In genomic region chr16:47110939-47111338, GRCh38 we compare ENCODE assay signal across 17 cellular contexts. TPM values are rescaled to one million over a fixed set of nuclear protein-coding genes. Genes with fewer than 3 reads are reported as not detected.
DNase-seq lines count a peak whose midpoint lies in the region; ATAC-seq and TF ChIP-seq lines count a peak whose summit lies in the region.
"Had no signal": no experiment of that assay in that cellular context is flagged by ENCODE, and none has a peak within 500 bp of the region (broad histone marks: within the 10 kb centered on the region; RNA-seq: fewer than 3 reads in every experiment).

No MANE protein-coding gene starts in this region.

- 95% methylated on average over 3 of the region's 3 CpGs for WGBS in right cardiac atrium

- BruUV-seq in PC-3 (replicated peaks; lab: Mats Ljungman, UMichigan), result no TSS peak

- H3K27me3 Mint-ChIP-seq in GM23338 (ENCODE audit: insufficient read depth, low read depth, poor library complexity), result peaks cover 3% of the 10 kb centered on the region
- H3K27me3 Mint-ChIP-seq: stimulated activated memory B cell treated with anti-CD40 and anti-IgM and Interleukin-4, amounts not matched to agents 10 μg/mL and 1 μg/mL and 100 μg/mL, for 72 hours had no signal

- H3K9me3 ChIP-seq in AG04450 (ENCODE audit: control insufficient read depth, insufficient read depth, low read length) (no peaks in the 10 kb centered on the region), PC-3 (ENCODE audit: low read length) (no peaks in the 10 kb centered on the region), right cardiac atrium (ENCODE audit: control insufficient read depth, low read length) (no peaks in the 10 kb centered on the region)
- H3K9me3 ChIP-seq: heart left ventricle, SJSA1 had no signal

- ATAC-seq in GM23338 (peak; percentile 87), PC-3 (no peak), right cardiac atrium (no peak), GM19023 (IDR thresholded peaks at IDR 0.05; ENCODE audit: unreplicated experiment) (no peak)
- ATAC-seq: heart left ventricle; stimulated activated memory B cell treated with anti-CD40 and anti-IgM and Interleukin-4, amounts not matched to agents 10 μg/mL and 1 μg/mL and 100 μg/mL, for 72 hours had no signal

- H3K27me3 ChIP-seq in AG04450 (ENCODE audit: control insufficient read depth, insufficient read depth, low read length), result no peaks in the 10 kb centered on the region
- H3K27me3 ChIP-seq in GM23338 (ENCODE audit: insufficient read depth), result no peaks in the 10 kb centered on the region
- H3K27me3 ChIP-seq in PC-3 (ENCODE audit: low read length), result no peaks in the 10 kb centered on the region
- H3K27me3 ChIP-seq in right cardiac atrium (ENCODE audit: control insufficient read depth, insufficient read depth), result no peaks in the 10 kb centered on the region
- H3K27me3 ChIP-seq: heart left ventricle, SJSA1 had no signal

- H3K9me3 Mint-ChIP-seq in GM23338, result no peaks in the 10 kb centered on the region

- H3K4me3 Mint-ChIP-seq in GM23338, result no peak overlapping the region
- H3K4me3 Mint-ChIP-seq: stimulated activated memory B cell treated with anti-CD40 and anti-IgM and Interleukin-4, amounts not matched to agents 10 μg/mL and 1 μg/mL and 100 μg/mL, for 72 hours had no signal

- H3K79me2 ChIP-seq in GM23338 (replicated peaks; ENCODE audit: insufficient read depth) (no peaks in the 10 kb centered on the region), PC-3 (ENCODE audit: low read length) (no peaks in the 10 kb centered on the region)

- TF ChIP-seq CTCF in AG04450 (IDR thresholded peaks at IDR 0.05; ENCODE audit: low read depth, low read length) (0 out of 2 replicates have a peak, but pooled peaks have one; percentile 7), GM23338 (conservative IDR thresholded peaks at IDR 0.05; ENCODE audit: low read depth in 2 of 2) (peak; percentile 48 to 51), PC-3 (conservative IDR thresholded peaks at IDR 0.05; ENCODE audit: low read depth, low read length) (peak; percentile 21), fibroblast of mammary gland (conservative IDR thresholded peaks at IDR 0.05; ENCODE audit: control insufficient read depth, insufficient read depth, low read depth, low read length) (peak; percentile 13)

- intact Hi-C loops in PC-3 (cut with micrococcal nuclease) (no loop called here), right cardiac atrium (cut with DNase I) (no loop called here)

- H3K27ac ChIP-seq in AG04450 (ENCODE audit: low read depth, low read length) (no peak overlapping the region), GM23338 (ENCODE audit: low read depth) (no peak overlapping the region), PC-3 (ENCODE audit: low read length) (no peak overlapping the region), right cardiac atrium (ENCODE audit: low read length) (no peak overlapping the region)
- H3K27ac ChIP-seq: epithelial cell of prostate, heart left ventricle, SJSA1, skin epidermis had no signal

- H3K9ac ChIP-seq in PC-3 (ENCODE audit: low read length), result no peak overlapping the region

- no peak overlapping the region for H3K4me2 ChIP-seq in GM23338
- H3K4me2 ChIP-seq in PC-3 (ENCODE audit: low read length), result no peak overlapping the region

- H3K4me3 ChIP-seq in AG04450 (ENCODE audit: low read depth, low read length) (no peak overlapping the region), GM23338 (no peak overlapping the region), PC-3 (ENCODE audit: low read length) (no peak overlapping the region), fibroblast of mammary gland (ENCODE audit: control insufficient read depth, low read depth, low read length) (no peak overlapping the region), right cardiac atrium (ENCODE audit: low read length) (no peak overlapping the region)
- H3K4me3 ChIP-seq: heart left ventricle, SJSA1, skin epidermis had no signal

- H2AFZ ChIP-seq in GM23338, result no peak overlapping the region
- H2AFZ ChIP-seq in PC-3 (ENCODE audit: low read length), result no peak overlapping the region

- H3K4me1 ChIP-seq in GM23338 (ENCODE audit: insufficient read depth) (no peaks in the 10 kb centered on the region), PC-3 (ENCODE audit: insufficient read depth, low read length) (no peaks in the 10 kb centered on the region), right cardiac atrium (ENCODE audit: control insufficient read depth, insufficient read depth, low read length) (no peaks in the 10 kb centered on the region)
- H3K4me1 ChIP-seq: heart left ventricle, SJSA1 had no signal

- H3K4me1 Mint-ChIP-seq in GM23338, result no peaks in the 10 kb centered on the region
- H3K4me1 Mint-ChIP-seq: stimulated activated memory B cell treated with anti-CD40 and anti-IgM and Interleukin-4, amounts not matched to agents 10 μg/mL and 1 μg/mL and 100 μg/mL, for 72 hours had no signal

- H4K20me1 ChIP-seq in GM23338 (replicated peaks; ENCODE audit: insufficient read depth), result no peaks in the 10 kb centered on the region
- no peaks in the 10 kb centered on the region for H4K20me1 ChIP-seq in PC-3 (ENCODE audit: low read length)

- no peak overlapping the region for H3K27ac Mint-ChIP-seq in GM23338
- H3K27ac Mint-ChIP-seq: stimulated activated memory B cell treated with anti-CD40 and anti-IgM and Interleukin-4, amounts not matched to agents 10 μg/mL and 1 μg/mL and 100 μg/mL, for 72 hours had no signal

- no peaks in the 10 kb centered on the region for H3K36me3 Mint-ChIP-seq in GM23338 (ENCODE audit: low read depth)

- CTCF ChIA-PET in AG04450 (lab: Charles Lee) (interaction anchor here (0.6 to 2.1 kb wide), 5 partner anchors 31 to 1054 kb away, joined by 3 to 6 read pairs (median 3); no protein-coding TSS in a partner anchor), PC-3 (lab: Charles Lee) (no interaction called here)

- H3K9me2 ChIP-seq in GM23338 (ENCODE audit: insufficient read depth) (no peaks in the 10 kb centered on the region), PC-3 (replicated peaks; ENCODE audit: low read length) (no peaks in the 10 kb centered on the region)

- POLR2A ChIA-PET in AG04450 (lab: Yijun Ruan, JAX) (no interaction called here), PC-3 (lab: Charles Lee; ENCODE audit: unreplicated experiment) (no interaction called here)

- H3F3A ChIP-seq in GM23338 (replicated peaks; ENCODE audit: low read depth) (no peaks in the 10 kb centered on the region), PC-3 (ENCODE audit: low read length, unreplicated experiment) (no peaks in the 10 kb centered on the region)

- H3K36me3 ChIP-seq in GM23338 (ENCODE audit: insufficient read depth) (no peaks in the 10 kb centered on the region), PC-3 (ENCODE audit: low read depth, low read length) (no peaks in the 10 kb centered on the region)
- H3K36me3 ChIP-seq: heart left ventricle, SJSA1 had no signal

- DNase-seq in AG04450 (ENCODE audit: low read depth, low spot score) (no peak), GM23338 (ENCODE audit: low spot score) (peak; percentile 53), PC-3 (peak; percentile 18), fibroblast of mammary gland (ENCODE audit: low read depth) (peak; percentile 5), right cardiac atrium (no peak), DMS 273 (lab: John Stamatoyannopoulos, UW; ENCODE audit: unreplicated experiment) (no peak), NCI-H2029 (lab: John Stamatoyannopoulos, UW) (no peak)
- DNase-seq: activated effector memory CD4-positive, alpha-beta T cell treated with Interleukin-2 at 50 U/mL for 16 hours; heart left ventricle; NCI-H187; NCI-H774; trophoblast cell had no signal

TF ChIP-seq in GM23338, 12 proteins besides CTCF, POLR2A, EP300 and RAD21:
- TF ChIP-seq POLR2AphosphoS5 (IDR thresholded peaks at IDR 0.05; ENCODE audit: low read depth), result no peak
- no peak for TF ChIP-seq JUNB (IDR thresholded peaks at IDR 0.05; ENCODE audit: unreplicated experiment)
- TF ChIP-seq ZNF331 (CRISPR knock-in tag; IDR thresholded peaks at IDR 0.05; ENCODE audit: low read depth), result no peak
- no peak for TF ChIP-seq REST (IDR thresholded peaks at IDR 0.05; ENCODE audit: unreplicated experiment)
- no peak for TF ChIP-seq STAT1 (IDR thresholded peaks at IDR 0.05; ENCODE audit: unreplicated experiment)

RNA-seq across cellular contexts. Expression of gene NETO2, which starts 32.8 kb away (rescaled TPM):
- polyA plus RNA-seq in AG04450 (2011; rRNA removed) (36.5 and 42.2 TPM in 2 replicates), GM23338 (2016; fragmentation: Nextera tagmentation; extraction: Ambion mirVana) (6.4 and 6.6 TPM in 2 replicates), right cardiac atrium (0.41 TPM)
- 19.9 and 22.9 TPM in 2 replicates for polyA minus RNA-seq in AG04450 (2011; rRNA and poly(A)+ RNA removed)
- 10.6 and 16.6 TPM in 2 replicates for total RNA-seq in GM23338 (2014; rRNA removed; shearing (Covaris generic))
- total RNA-seq in PC-3 (2014; rRNA removed) (40.6 and 43.7 TPM in 2 replicates), right cardiac atrium (1 to 10 TPM in 3 of 4 donors, under 1 TPM in 1; 0.97 to 1.8 (median 1.4) TPM)

Comparison
In these comparisons a context has a peak if more than half of its experiments do, and no peak if none do; other contexts are left out.
1. DNase-seq: peak in GM23338 (single experiment), PC-3 (single experiment) and fibroblast of mammary gland (single experiment); none in AG04450 (single experiment), right cardiac atrium (0 of 3), DMS 273 (single experiment) and NCI-H2029 (single experiment).
2. Peak in every context shown above with its lines, with median percentiles within 50 percentile points of each other: CTCF ChIP-seq.